Comparison of ENCODE assay signal across 22 cellular contexts in the genomic region with DNA sequence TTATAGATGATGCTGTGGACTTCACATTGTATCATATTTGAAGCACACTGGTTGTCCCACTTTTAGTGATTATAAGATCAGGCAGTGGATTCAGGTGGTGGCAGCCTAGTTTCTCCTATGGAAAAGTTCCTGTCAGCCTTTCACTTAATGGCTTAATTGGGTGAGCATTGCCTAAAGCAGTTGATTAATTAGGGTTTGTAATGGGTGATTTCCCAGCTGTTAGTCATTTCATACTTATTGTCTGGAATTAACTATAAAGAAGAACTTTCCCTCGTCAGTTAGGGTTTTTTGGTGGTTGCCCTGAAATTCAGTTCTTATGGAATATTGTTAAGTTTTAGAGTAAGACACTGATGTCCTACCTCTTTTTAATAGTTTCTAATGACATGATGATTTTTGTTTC.
A peak's percentile ranks its signal among the peaks of the same experiment; 100 is the strongest.
DNase-seq lines count a peak whose midpoint lies in the region; ATAC-seq, FAIRE-seq and TF ChIP-seq lines count a peak whose summit lies in the region.
"Had no signal": no experiment of that assay in that cellular context is flagged by ENCODE, and none has a peak within 500 bp of the region (broad histone marks: within the 10 kb centered on the region; RNA-seq: fewer than 3 reads in every experiment).

No MANE protein-coding gene starts in this region.

- no peak overlapping the region for H3K27ac ChIP-seq in GM12878 (ENCODE audit: control insufficient read depth, insufficient read depth)
- H3K27ac ChIP-seq in kidney (ENCODE audit: low read depth in 2 of 2, low read length in 2 of 2), result no peak overlapping the region
- H3K27ac ChIP-seq: gastrocnemius medialis, transverse colon, VCaP had no signal

- TF ChIP-seq CTCF in GM12878 (IDR thresholded peaks at IDR 0.05 in 2 of 3, conservative IDR thresholded peaks at IDR 0.05 in 1 of 3; ENCODE audit: control insufficient read depth in 2 of 3, extremely low read depth in 1 of 3, insufficient read depth in 1 of 3, low read depth in 3 of 3, low read length in 3 of 3), result no peak
- TF ChIP-seq CTCF in kidney (IDR thresholded peaks at IDR 0.05; ENCODE audit: borderline replicate concordance, extremely low read depth, insufficient read depth), result no peak

- CTCF ChIA-PET in GM12878 (lab: Yijun Ruan, JAX), result interaction anchor here (1.0 to 4.0 kb wide), 26 partner anchors 10 to 561 kb away, joined by 3 to 81 read pairs (median 6); no protein-coding TSS in a partner anchor

- H4K20me1 ChIP-seq in GM12878 (ENCODE audit: control insufficient read depth, insufficient read depth), result no peaks in the 10 kb centered on the region

- H3K9me3 ChIP-seq in GM12878 (replicated peaks; ENCODE audit: control insufficient read depth, insufficient read depth, low read length) (no peaks in the 10 kb centered on the region), kidney (ENCODE audit: control insufficient read depth in 1 of 2, low read length in 2 of 2) (no peaks in the 10 kb centered on the region)
- H3K9me3 ChIP-seq: gastrocnemius medialis, transverse colon had no signal

- FAIRE-seq in GM12878 (lab: Jason Lieb, UNC) (no peak), kidney (lab: Jason Lieb, UNC) (no peak)

- DNase-seq in GM12878 (ENCODE audit: low read depth, low spot score) (no peak), kidney (no peak), glomerular visceral epithelial cell (ENCODE audit: extremely low spot score) (no peak)
- DNase-seq: activated CD4-positive, alpha-beta T cell treated with anti-CD3 and anti-CD28 coated beads for 4 hours; activated effector memory CD4-positive, alpha-beta T cell treated with Interleukin-2 at 50 U/mL for 16 hours; activated T-cell treated with anti-CD3 and anti-CD28 coated beads for 4 hours; endodermal cell; gastrocnemius medialis; left ventricle myocardium superior; NCI-H510A; posterior cingulate gyrus; SIG-M5; stimulated activated CD4-positive, alpha-beta T cell treated with anti-CD3 and anti-CD28 coated beads, Interleukin-12 subunit alpha, Interleukin-12 subunit beta, amount 100 ng/mL, for 4 hours; stimulated activated CD4-positive, alpha-beta T cell treated with anti-CD3 and anti-CD28 coated beads, Interleukin-4, amount 100 ng/mL, for 1 hour; T-helper 9 cell; transverse colon had no signal

- H3K9ac ChIP-seq in GM12878 (ENCODE audit: control insufficient read depth, insufficient read depth, low read length) (no peak overlapping the region), kidney (ENCODE audit: low read length in 2 of 2) (no peak overlapping the region)

- RAD21 ChIA-PET in GM12878 (lab: Charles Lee; ENCODE audit: unreplicated experiment), result interaction anchor here (0.7 to 4.9 kb wide), 12 partner anchors 9 to 445 kb away, joined by 3 to 39 read pairs (median 6); a partner anchor contains a TSS

- H3K36me3 ChIP-seq in GM12878 (ENCODE audit: control insufficient read depth in 2 of 2, insufficient read depth in 2 of 2, low read length in 1 of 2) (no peaks in the 10 kb centered on the region), kidney (ENCODE audit: control insufficient read depth in 1 of 2, insufficient read depth in 2 of 2, low read length in 2 of 2) (no peaks in the 10 kb centered on the region)
- H3K36me3 ChIP-seq: gastrocnemius medialis, transverse colon had no signal

- 0% methylated on average over 1 of the region's 1 CpG for WGBS in GM12878 (ENCODE audit: insufficient coverage, insufficient replicate concordance, low lambda C conversion rate, missing lambda C conversion rate)

- H3K79me2 ChIP-seq in GM12878 (ENCODE audit: control insufficient read depth, insufficient read depth, low read length), result no peaks in the 10 kb centered on the region

- TF ChIP-seq EP300 in GM12878 (IDR thresholded peaks at IDR 0.05; ENCODE audit: borderline replicate concordance in 1 of 2, control insufficient read depth in 1 of 2, low read depth in 2 of 2, low read length in 2 of 2), result no peak

- no TSS peak for BruUV-seq in GM12878 (replicated peaks; lab: Mats Ljungman, UMichigan)

- intact Hi-C loops in GM12878 (cut with micrococcal nuclease; ENCODE audit: unreplicated experiment), result loop anchor here (1.0 to 5.0 kb wide), 2 partner anchors 90 to 290 kb away; no protein-coding TSS in a partner anchor
- intact Hi-C loops in kidney (cut with DNase I), result no loop called here

- no peak overlapping the region for H3K4me2 ChIP-seq in GM12878 (ENCODE audit: control insufficient read depth, insufficient read depth)

- SMC1A ChIA-PET in GM12878 (lab: Charles Lee; ENCODE audit: uncharacterized antibody, unreplicated experiment), result interaction anchor here (0.6 to 4.9 kb wide), 18 partner anchors 12 to 564 kb away, joined by 3 to 55 read pairs (median 5); a partner anchor contains a TSS

- no peaks in the 10 kb centered on the region for H3K27me3 ChIP-seq in GM12878 (replicated peaks in 1 of 2; ENCODE audit: control insufficient read depth in 2 of 2, insufficient read depth in 2 of 2, low read length in 1 of 2)
- H3K27me3 ChIP-seq: gastrocnemius medialis, transverse colon had no signal

- no peaks in the 10 kb centered on the region for H3K4me1 ChIP-seq in GM12878 (ENCODE audit: control insufficient read depth, insufficient read depth, low read length)
- no peaks in the 10 kb centered on the region for H3K4me1 ChIP-seq in kidney (ENCODE audit: control insufficient read depth in 1 of 2, insufficient read depth in 1 of 2, low read depth in 1 of 2, low read length in 2 of 2)
- H3K4me1 ChIP-seq: gastrocnemius medialis had no signal

- in situ Hi-C loops in GM12878 (cut with MboI), result no loop called here

- no peak overlapping the region for H3K4me3 ChIP-seq in GM12878
- H3K4me3 ChIP-seq in kidney (ENCODE audit: low read length in 2 of 2), result no peak overlapping the region
- H3K4me3 ChIP-seq: gastrocnemius medialis, transverse colon had no signal

- no peak for TF ChIP-seq POLR2A in GM12878 (IDR thresholded peaks at IDR 0.05; ENCODE audit: low read depth, low read length)

- TF ChIP-seq RAD21 in GM12878 (IDR thresholded peaks at IDR 0.05; ENCODE audit: insufficient read depth, low read depth, low read length), result no peak

- peak; percentile 19 for ATAC-seq in GM18511 (IDR thresholded peaks at IDR 0.05; ENCODE audit: unreplicated experiment)
- ATAC-seq in GM21390 (IDR thresholded peaks at IDR 0.05; ENCODE audit: unreplicated experiment), result peak; percentile 12
- ATAC-seq in HG03045 (IDR thresholded peaks at IDR 0.05; ENCODE audit: unreplicated experiment), result peak; percentile 7
- peak; percentile 46 for ATAC-seq in GM12878
- ATAC-seq in HG03460 (IDR thresholded peaks at IDR 0.05; ENCODE audit: unreplicated experiment), result no peak
- ATAC-seq in HG02798 (IDR thresholded peaks at IDR 0.05; ENCODE audit: poor library complexity, unreplicated experiment), result no peak
- ATAC-seq: gastrocnemius medialis, left ventricle myocardium superior had no signal

- no peak overlapping the region; the same call in 1 of the 2 replicates for H2AFZ ChIP-seq in GM12878 (ENCODE audit: control insufficient read depth, low read depth, low read length)

- POLR2A ChIA-PET in GM12878 (lab: Charles Lee), result interaction anchor here (0.5 kb wide), 1 partner anchor 89 kb away, joined by 3 read pairs; no protein-coding TSS in a partner anchor

TF ChIP-seq in GM12878, 131 proteins besides CTCF, POLR2A, EP300 and RAD21:
- TF ChIP-seq IKZF1 (conservative IDR thresholded peaks at IDR 0.05) (peak; percentile 53; the same call in 1 of the 2 replicates), RAD51 (IDR thresholded peaks at IDR 0.05) (no peak), IKZF2 (IDR thresholded peaks at IDR 0.05) (peak; percentile 50 to 58; a peak in 3 of 4 replicates), SREBF2 (IDR thresholded peaks at IDR 0.05; ENCODE audit: low read length) (no peak), NR2C1 (IDR thresholded peaks at IDR 0.05) (no peak), BCL11A (IDR thresholded peaks at IDR 0.05; ENCODE audit: low read depth, low read length) (peak; percentile 58; the same call in 1 of the 2 replicates), MTA2 (IDR thresholded peaks at IDR 0.05; ENCODE audit: low read depth) (peak; percentile 80)
- TF ChIP-seq, protein P1, sequence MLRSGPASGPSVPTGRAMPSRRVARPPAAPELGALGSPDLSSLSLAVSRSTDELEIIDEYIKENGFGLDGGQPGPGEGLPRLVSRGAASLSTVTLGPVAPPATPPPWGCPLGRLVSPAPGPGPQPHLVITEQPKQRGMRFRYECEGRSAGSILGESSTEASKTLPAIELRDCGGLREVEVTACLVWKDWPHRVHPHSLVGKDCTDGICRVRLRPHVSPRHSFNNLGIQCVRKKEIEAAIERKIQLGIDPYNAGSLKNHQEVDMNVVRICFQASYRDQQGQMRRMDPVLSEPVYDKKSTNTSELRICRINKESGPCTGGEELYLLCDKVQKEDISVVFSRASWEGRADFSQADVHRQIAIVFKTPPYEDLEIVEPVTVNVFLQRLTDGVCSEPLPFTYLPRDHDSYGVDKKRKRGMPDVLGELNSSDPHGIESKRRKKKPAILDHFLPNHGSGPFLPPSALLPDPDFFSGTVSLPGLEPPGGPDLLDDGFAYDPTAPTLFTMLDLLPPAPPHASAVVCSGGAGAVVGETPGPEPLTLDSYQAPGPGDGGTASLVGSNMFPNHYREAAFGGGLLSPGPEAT (IDR thresholded peaks at IDR 0.05; ENCODE audit: low read depth), result peak; percentile 42; the same call in 1 of the 2 replicates

Comparison
In these comparisons a context has a peak if more than half of its experiments do, and no peak if none do; other contexts are left out.
1. ATAC-seq: peak in GM18511 (single experiment), GM21390 (single experiment), HG03045 (single experiment) and GM12878 (single experiment); none in HG03460 (single experiment) and HG02798 (single experiment).